1 cellular context compared by ENCODE assay signal in the genomic region with DNA sequence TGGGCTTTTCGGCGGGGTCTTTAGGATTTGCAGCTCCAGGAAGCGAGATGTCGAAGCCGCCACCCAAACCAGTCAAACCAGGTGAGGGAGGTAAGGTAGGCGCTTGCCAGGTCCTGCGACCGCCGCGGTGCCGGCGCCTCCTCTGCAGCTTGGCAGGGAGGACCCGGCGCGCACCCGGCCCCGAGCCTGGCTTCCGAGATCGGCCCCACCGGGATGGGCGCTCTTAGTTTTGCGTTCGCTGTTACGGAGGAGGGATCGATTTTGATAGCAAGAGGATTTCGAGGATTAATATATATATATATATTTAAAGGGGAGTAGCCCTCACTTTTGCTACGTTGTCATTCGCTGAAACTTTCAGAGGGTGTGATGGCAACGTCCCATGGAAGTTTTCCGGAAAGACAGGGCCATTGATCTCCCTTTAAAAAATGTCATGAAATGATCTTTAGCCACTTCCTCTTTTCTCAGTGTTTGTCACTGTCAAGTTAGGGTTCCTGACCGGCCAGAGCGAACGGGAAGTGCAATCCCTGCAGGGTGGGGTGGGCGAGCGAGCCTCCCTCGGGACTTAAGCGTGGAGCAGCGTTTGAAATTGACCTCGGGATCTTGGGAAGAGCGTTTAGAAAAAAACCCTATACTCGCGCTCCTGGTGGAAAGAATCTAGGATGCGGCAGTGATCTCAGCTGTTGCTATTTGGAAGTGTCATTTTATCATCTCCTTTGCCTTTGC.
TF ChIP-seq lines count a peak whose summit lies in the region.

No MANE protein-coding gene starts in this region.

TF ChIP-seq in HepG2, 621 proteins besides CTCF, POLR2A, EP300 and RAD21 (continued from another document and continues in another):
- TF ChIP-seq, protein P1, sequence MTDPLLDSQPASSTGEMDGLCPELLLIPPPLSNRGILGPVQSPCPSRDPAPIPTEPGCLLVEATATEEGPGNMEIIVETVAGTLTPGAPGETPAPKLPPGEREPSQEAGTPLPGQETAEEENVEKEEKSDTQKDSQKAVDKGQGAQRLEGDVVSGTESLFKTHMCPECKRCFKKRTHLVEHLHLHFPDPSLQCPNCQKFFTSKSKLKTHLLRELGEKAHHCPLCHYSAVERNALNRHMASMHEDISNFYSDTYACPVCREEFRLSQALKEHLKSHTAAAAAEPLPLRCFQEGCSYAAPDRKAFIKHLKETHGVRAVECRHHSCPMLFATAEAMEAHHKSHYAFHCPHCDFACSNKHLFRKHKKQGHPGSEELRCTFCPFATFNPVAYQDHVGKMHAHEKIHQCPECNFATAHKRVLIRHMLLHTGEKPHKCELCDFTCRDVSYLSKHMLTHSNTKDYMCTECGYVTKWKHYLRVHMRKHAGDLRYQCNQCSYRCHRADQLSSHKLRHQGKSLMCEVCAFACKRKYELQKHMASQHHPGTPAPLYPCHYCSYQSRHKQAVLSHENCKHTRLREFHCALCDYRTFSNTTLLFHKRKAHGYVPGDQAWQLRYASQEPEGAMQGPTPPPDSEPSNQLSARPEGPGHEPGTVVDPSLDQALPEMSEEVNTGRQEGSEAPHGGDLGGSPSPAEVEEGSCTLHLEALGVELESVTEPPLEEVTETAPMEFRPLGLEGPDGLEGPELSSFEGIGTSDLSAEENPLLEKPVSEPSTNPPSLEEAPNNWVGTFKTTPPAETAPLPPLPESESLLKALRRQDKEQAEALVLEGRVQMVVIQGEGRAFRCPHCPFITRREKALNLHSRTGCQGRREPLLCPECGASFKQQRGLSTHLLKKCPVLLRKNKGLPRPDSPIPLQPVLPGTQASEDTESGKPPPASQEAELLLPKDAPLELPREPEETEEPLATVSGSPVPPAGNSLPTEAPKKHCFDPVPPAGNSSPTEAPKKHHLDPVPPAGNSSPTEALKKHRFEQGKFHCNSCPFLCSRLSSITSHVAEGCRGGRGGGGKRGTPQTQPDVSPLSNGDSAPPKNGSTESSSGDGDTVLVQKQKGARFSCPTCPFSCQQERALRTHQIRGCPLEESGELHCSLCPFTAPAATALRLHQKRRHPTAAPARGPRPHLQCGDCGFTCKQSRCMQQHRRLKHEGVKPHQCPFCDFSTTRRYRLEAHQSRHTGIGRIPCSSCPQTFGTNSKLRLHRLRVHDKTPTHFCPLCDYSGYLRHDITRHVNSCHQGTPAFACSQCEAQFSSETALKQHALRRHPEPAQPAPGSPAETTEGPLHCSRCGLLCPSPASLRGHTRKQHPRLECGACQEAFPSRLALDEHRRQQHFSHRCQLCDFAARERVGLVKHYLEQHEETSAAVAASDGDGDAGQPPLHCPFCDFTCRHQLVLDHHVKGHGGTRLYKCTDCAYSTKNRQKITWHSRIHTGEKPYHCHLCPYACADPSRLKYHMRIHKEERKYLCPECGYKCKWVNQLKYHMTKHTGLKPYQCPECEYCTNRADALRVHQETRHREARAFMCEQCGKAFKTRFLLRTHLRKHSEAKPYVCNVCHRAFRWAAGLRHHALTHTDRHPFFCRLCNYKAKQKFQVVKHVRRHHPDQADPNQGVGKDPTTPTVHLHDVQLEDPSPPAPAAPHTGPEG (CRISPR knock-in tag; IDR thresholded peaks at IDR 0.05) = 0 out of 2 replicates have a peak, but pooled peaks have one; percentile 26
- TF ChIP-seq ZNF703 (CRISPR knock-in tag; IDR thresholded peaks at IDR 0.05; ENCODE audit: borderline replicate concordance) (no peak), ZFYVE20 (CRISPR knock-in tag; IDR thresholded peaks at IDR 0.05; ENCODE audit: borderline replicate concordance, low read depth) (no peak), PAF1 (CRISPR knock-in tag; IDR thresholded peaks at IDR 0.05) (no peak), HNRNPL (IDR thresholded peaks at IDR 0.05; ENCODE audit: low read depth, low read length) (0 out of 2 replicates have a peak, but pooled peaks have one; percentile 60), IRX3 (CRISPR knock-in tag; IDR thresholded peaks at IDR 0.05; ENCODE audit: borderline replicate concordance, low read depth) (no peak), ZNF207 (IDR thresholded peaks at IDR 0.05; ENCODE audit: borderline replicate concordance) (no peak), RBFOX2 (IDR thresholded peaks at IDR 0.05; ENCODE audit: low read depth, low read length) (no peak; the same call in 1 of the 2 replicates), ETV5 (CRISPR knock-in tag; IDR thresholded peaks at IDR 0.05; ENCODE audit: borderline replicate concordance) (peak; percentile 4; the same call in 1 of the 2 replicates), RXRB (CRISPR knock-in tag; IDR thresholded peaks at IDR 0.05; ENCODE audit: borderline replicate concordance) (no peak), ADNP (CRISPR knock-in tag; IDR thresholded peaks at IDR 0.05) (no peak), ESRRA (CRISPR knock-in tag; IDR thresholded peaks at IDR 0.05; ENCODE audit: low read depth) (no peak), HOXA7 (CRISPR knock-in tag; IDR thresholded peaks at IDR 0.05) (no peak), HNRNPUL1 (IDR thresholded peaks at IDR 0.05; ENCODE audit: low read depth, low read length) (no peak), SAFB2 (CRISPR knock-in tag; IDR thresholded peaks at IDR 0.05; ENCODE audit: borderline replicate concordance, low read depth) (no peak), ZNF451 (CRISPR knock-in tag; IDR thresholded peaks at IDR 0.05) (no peak), POLR2AphosphoS2 (IDR thresholded peaks at IDR 0.05; ENCODE audit: low read depth, low read length) (no peak), ZNF788 (CRISPR knock-in tag; IDR thresholded peaks at IDR 0.05; ENCODE audit: borderline replicate concordance) (no peak), CENPX (CRISPR knock-in tag; IDR thresholded peaks at IDR 0.05) (no peak), ZNF775 (CRISPR knock-in tag; IDR thresholded peaks at IDR 0.05; ENCODE audit: borderline replicate concordance) (no peak), BHLHE40 (IDR thresholded peaks at IDR 0.05; ENCODE audit: low read length) (no peak), SIN3A (IDR thresholded peaks at IDR 0.05; ENCODE audit: borderline replicate concordance, low read depth, low read length) (peak; percentile 3; the same call in 1 of the 2 replicates), ZBTB20 (CRISPR knock-in tag; IDR thresholded peaks at IDR 0.05; ENCODE audit: borderline replicate concordance, low read depth) (no peak), ZNF672 (CRISPR knock-in tag; IDR thresholded peaks at IDR 0.05) (no peak), JDP2 (CRISPR knock-in tag; IDR thresholded peaks at IDR 0.05; ENCODE audit: borderline replicate concordance) (no peak), NPAS2 (CRISPR knock-in tag; IDR thresholded peaks at IDR 0.05; ENCODE audit: borderline replicate concordance) (no peak), ZNF678 (CRISPR knock-in tag; IDR thresholded peaks at IDR 0.05) (no peak), FOXC1 (CRISPR knock-in tag; IDR thresholded peaks at IDR 0.05; ENCODE audit: borderline replicate concordance) (no peak), NKX3-1 (CRISPR knock-in tag; IDR thresholded peaks at IDR 0.05) (no peak)
- TF ChIP-seq, protein P2, sequence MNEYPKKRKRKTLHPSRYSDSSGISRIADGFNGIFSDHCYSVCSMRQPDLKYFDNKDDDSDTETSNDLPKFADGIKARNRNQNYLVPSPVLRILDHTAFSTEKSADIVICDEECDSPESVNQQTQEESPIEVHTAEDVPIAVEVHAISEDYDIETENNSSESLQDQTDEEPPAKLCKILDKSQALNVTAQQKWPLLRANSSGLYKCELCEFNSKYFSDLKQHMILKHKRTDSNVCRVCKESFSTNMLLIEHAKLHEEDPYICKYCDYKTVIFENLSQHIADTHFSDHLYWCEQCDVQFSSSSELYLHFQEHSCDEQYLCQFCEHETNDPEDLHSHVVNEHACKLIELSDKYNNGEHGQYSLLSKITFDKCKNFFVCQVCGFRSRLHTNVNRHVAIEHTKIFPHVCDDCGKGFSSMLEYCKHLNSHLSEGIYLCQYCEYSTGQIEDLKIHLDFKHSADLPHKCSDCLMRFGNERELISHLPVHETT (CRISPR knock-in tag; conservative IDR thresholded peaks at IDR 0.05) = no peak
- TF ChIP-seq, protein P3, sequence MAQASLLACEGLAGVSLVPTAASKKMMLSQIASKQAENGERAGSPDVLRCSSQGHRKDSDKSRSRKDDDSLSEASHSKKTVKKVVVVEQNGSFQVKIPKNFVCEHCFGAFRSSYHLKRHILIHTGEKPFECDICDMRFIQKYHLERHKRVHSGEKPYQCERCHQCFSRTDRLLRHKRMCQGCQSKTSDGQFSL (CRISPR knock-in tag; IDR thresholded peaks at IDR 0.05) = no peak
- TF ChIP-seq, protein P4, sequence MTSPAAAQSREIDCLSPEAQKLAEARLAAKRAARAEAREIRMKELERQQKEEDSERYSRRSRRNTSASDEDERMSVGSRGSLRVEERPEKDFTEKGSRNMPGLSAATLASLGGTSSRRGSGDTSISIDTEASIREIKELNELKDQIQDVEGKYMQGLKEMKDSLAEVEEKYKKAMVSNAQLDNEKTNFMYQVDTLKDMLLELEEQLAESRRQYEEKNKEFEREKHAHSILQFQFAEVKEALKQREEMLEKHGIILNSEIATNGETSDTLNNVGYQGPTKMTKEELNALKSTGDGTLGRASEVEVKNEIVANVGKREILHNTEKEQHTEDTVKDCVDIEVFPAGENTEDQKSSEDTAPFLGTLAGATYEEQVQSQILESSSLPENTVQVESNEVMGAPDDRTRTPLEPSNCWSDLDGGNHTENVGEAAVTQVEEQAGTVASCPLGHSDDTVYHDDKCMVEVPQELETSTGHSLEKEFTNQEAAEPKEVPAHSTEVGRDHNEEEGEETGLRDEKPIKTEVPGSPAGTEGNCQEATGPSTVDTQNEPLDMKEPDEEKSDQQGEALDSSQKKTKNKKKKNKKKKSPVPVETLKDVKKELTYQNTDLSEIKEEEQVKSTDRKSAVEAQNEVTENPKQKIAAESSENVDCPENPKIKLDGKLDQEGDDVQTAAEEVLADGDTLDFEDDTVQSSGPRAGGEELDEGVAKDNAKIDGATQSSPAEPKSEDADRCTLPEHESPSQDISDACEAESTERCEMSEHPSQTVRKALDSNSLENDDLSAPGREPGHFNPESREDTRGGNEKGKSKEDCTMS (CRISPR knock-in tag; conservative IDR thresholded peaks at IDR 0.05) = no peak
- TF ChIP-seq, protein P5, sequence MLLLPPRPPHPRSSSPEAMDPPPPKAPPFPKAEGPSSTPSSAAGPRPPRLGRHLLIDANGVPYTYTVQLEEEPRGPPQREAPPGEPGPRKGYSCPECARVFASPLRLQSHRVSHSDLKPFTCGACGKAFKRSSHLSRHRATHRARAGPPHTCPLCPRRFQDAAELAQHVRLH (CRISPR knock-in tag; IDR thresholded peaks at IDR 0.05; ENCODE audit: borderline replicate concordance, low read depth) = no peak
- TF ChIP-seq, protein P6, sequence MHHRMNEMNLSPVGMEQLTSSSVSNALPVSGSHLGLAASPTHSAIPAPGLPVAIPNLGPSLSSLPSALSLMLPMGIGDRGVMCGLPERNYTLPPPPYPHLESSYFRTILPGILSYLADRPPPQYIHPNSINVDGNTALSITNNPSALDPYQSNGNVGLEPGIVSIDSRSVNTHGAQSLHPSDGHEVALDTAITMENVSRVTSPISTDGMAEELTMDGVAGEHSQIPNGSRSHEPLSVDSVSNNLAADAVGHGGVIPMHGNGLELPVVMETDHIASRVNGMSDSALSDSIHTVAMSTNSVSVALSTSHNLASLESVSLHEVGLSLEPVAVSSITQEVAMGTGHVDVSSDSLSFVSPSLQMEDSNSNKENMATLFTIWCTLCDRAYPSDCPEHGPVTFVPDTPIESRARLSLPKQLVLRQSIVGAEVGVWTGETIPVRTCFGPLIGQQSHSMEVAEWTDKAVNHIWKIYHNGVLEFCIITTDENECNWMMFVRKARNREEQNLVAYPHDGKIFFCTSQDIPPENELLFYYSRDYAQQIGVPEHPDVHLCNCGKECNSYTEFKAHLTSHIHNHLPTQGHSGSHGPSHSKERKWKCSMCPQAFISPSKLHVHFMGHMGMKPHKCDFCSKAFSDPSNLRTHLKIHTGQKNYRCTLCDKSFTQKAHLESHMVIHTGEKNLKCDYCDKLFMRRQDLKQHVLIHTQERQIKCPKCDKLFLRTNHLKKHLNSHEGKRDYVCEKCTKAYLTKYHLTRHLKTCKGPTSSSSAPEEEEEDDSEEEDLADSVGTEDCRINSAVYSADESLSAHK (CRISPR knock-in tag; IDR thresholded peaks at IDR 0.05; ENCODE audit: borderline replicate concordance) = no peak
- TF ChIP-seq, protein P7, sequence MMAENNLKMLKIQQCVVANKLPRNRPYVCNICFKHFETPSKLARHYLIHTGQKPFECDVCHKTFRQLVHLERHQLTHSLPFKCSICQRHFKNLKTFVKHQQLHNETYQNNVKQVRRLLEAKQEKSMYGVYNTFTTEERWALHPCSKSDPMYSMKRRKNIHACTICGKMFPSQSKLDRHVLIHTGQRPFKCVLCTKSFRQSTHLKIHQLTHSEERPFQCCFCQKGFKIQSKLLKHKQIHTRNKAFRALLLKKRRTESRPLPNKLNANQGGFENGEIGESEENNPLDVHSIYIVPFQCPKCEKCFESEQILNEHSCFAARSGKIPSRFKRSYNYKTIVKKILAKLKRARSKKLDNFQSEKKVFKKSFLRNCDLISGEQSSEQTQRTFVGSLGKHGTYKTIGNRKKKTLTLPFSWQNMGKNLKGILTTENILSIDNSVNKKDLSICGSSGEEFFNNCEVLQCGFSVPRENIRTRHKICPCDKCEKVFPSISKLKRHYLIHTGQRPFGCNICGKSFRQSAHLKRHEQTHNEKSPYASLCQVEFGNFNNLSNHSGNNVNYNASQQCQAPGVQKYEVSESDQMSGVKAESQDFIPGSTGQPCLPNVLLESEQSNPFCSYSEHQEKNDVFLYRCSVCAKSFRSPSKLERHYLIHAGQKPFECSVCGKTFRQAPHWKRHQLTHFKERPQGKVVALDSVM (CRISPR knock-in tag; IDR thresholded peaks at IDR 0.05) = no peak; the same call in 1 of the 2 replicates
- TF ChIP-seq, protein P8, sequence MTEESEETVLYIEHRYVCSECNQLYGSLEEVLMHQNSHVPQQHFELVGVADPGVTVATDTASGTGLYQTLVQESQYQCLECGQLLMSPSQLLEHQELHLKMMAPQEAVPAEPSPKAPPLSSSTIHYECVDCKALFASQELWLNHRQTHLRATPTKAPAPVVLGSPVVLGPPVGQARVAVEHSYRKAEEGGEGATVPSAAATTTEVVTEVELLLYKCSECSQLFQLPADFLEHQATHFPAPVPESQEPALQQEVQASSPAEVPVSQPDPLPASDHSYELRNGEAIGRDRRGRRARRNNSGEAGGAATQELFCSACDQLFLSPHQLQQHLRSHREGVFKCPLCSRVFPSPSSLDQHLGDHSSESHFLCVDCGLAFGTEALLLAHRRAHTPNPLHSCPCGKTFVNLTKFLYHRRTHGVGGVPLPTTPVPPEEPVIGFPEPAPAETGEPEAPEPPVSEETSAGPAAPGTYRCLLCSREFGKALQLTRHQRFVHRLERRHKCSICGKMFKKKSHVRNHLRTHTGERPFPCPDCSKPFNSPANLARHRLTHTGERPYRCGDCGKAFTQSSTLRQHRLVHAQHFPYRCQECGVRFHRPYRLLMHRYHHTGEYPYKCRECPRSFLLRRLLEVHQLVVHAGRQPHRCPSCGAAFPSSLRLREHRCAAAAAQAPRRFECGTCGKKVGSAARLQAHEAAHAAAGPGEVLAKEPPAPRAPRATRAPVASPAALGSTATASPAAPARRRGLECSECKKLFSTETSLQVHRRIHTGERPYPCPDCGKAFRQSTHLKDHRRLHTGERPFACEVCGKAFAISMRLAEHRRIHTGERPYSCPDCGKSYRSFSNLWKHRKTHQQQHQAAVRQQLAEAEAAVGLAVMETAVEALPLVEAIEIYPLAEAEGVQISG (CRISPR knock-in tag; IDR thresholded peaks at IDR 0.05) = peak; percentile 11; the same call in 1 of the 2 replicates
